Comparison of ENCODE assay signal across 14 cellular contexts in genomic region chr7:158284121-158284520, GRCh38.
"Had no signal": no experiment of that assay in that cellular context is flagged by ENCODE, and none has a peak within 500 bp of the region (broad histone marks: within the 10 kb centered on the region; RNA-seq: fewer than 3 reads in every experiment).

No MANE protein-coding gene starts in this region.

- DNase-seq: activated B cell treated with CpG ODN at 0.5 μM for 24 hours; activated CD4-positive, alpha-beta T cell treated with anti-CD3 and anti-CD28 coated beads, Interleukin-2, amount 10 ng/mL, durations not matched to agents 24 days and 14 days; activated naive CD4-positive, alpha-beta T cell treated with anti-CD3 and anti-CD28 coated beads for 36 hours; activated T-cell treated with anti-CD3 and anti-CD28 coated beads, Interleukin-2, amount 50 U/mL, for 72 hours; glutamatergic neuron; immature natural killer cell; left colon; ovary; stimulated activated CD4-positive, alpha-beta T cell treated with anti-CD3 and anti-CD28 coated beads, Interleukin-4, amount 100 ng/mL, for 4 hours; stimulated activated naive CD8-positive, alpha-beta T cell treated with anti-CD3 and anti-CD28 coated beads, Interleukin-15, amount 100 ng/mL, for 72 hours; T-helper 2 cell had no signal

- ATAC-seq: activated T-cell treated with anti-CD3 and anti-CD28 coated beads, Interleukin-2, amount 50 U/mL, for 72 hours; left colon; stimulated activated naive CD8-positive, alpha-beta T cell treated with anti-CD3 and anti-CD28 coated beads, Interleukin-15, amount 100 ng/mL, for 72 hours had no signal

- H3K27me3 ChIP-seq: adrenal gland, ovary had no signal

- H3K4me3 ChIP-seq: adrenal gland, esophagus muscularis mucosa, ovary, thoracic aorta had no signal

- H3K36me3 ChIP-seq: adrenal gland, esophagus muscularis mucosa, ovary, thoracic aorta had no signal

- H3K27ac ChIP-seq: adrenal gland, esophagus muscularis mucosa, ovary, thoracic aorta had no signal

- H3K9me3 ChIP-seq: ovary had no signal

- H3K4me1 ChIP-seq: adrenal gland, esophagus muscularis mucosa had no signal
